Comparison of ENCODE assay signal across 19 cellular contexts in genomic region chr5:171714286-171714685, GRCh38.
"Had no signal": no experiment of that assay in that cellular context is flagged by ENCODE, and none has a peak within 500 bp of the region (broad histone marks: within the 10 kb centered on the region; RNA-seq: fewer than 3 reads in every experiment).

No MANE protein-coding gene starts in this region.

- H3K4me3 ChIP-seq: colonic mucosa, esophagus squamous epithelium, lung, prostate gland, sigmoid colon, stomach, thyroid gland had no signal

- H3K36me3 Mint-ChIP-seq: immature natural killer cell; memory B cell; natural killer cell; stimulated activated effector memory CD8-positive, alpha-beta T cell treated with anti-CD3 and anti-CD28 coated beads, Interleukin-12 subunit alpha, Interleukin-12 subunit beta, amount 100 ng/mL, for 72 hours had no signal

- H3K4me1 Mint-ChIP-seq: immature natural killer cell; memory B cell; natural killer cell; stimulated activated effector memory CD8-positive, alpha-beta T cell treated with anti-CD3 and anti-CD28 coated beads, Interleukin-12 subunit alpha, Interleukin-12 subunit beta, amount 100 ng/mL, for 72 hours had no signal

- H3K27ac Mint-ChIP-seq: dendritic cell treated with granulocyte-macrophage colony-stimulating factor and Interleukin-4, amounts not matched to agents 40 ng/mL and 50 ng/mL, for 4 days; immature natural killer cell; memory B cell; natural killer cell; stimulated activated effector memory CD8-positive, alpha-beta T cell treated with anti-CD3 and anti-CD28 coated beads, Interleukin-12 subunit alpha, Interleukin-12 subunit beta, amount 100 ng/mL, for 72 hours had no signal

- H3K9me3 Mint-ChIP-seq: dendritic cell treated with granulocyte-macrophage colony-stimulating factor and Interleukin-4, amounts not matched to agents 40 ng/mL and 50 ng/mL, for 4 days; memory B cell; natural killer cell; stimulated activated effector memory CD8-positive, alpha-beta T cell treated with anti-CD3 and anti-CD28 coated beads, Interleukin-12 subunit alpha, Interleukin-12 subunit beta, amount 100 ng/mL, for 72 hours had no signal

- DNase-seq: colonic mucosa; effector memory CD4-positive, alpha-beta T cell; erythroblast; esophagus squamous epithelium; hypothalamus; immature natural killer cell; left ventricle myocardium superior; natural killer cell; sigmoid colon; stimulated activated CD4-positive, alpha-beta T cell treated with anti-CD3 and anti-CD28 coated beads, Interleukin-2, amount 100 ng/mL, for 24 hours; stimulated activated CD4-positive, alpha-beta T cell treated with anti-CD3 and anti-CD28 coated beads, Interleukin-4, amount 100 ng/mL, for 24 hours; stimulated activated naive CD4-positive, alpha-beta T cell treated with Interleukin-2 at 50 U/mL for 16 hours; stomach had no signal

- ATAC-seq: left ventricle myocardium superior; natural killer cell; stimulated activated effector memory CD8-positive, alpha-beta T cell treated with anti-CD3 and anti-CD28 coated beads, Interleukin-12 subunit alpha, Interleukin-12 subunit beta, amount 100 ng/mL, for 72 hours had no signal

- H3K4me3 Mint-ChIP-seq: dendritic cell treated with granulocyte-macrophage colony-stimulating factor and Interleukin-4, amounts not matched to agents 40 ng/mL and 50 ng/mL, for 4 days; immature natural killer cell; memory B cell; natural killer cell; stimulated activated effector memory CD8-positive, alpha-beta T cell treated with anti-CD3 and anti-CD28 coated beads, Interleukin-12 subunit alpha, Interleukin-12 subunit beta, amount 100 ng/mL, for 72 hours had no signal
